ENCODE assay signal across 19 cellular contexts in genomic region chr2:64124571-64124970, GRCh38.
"Had no signal": no experiment of that assay in that cellular context is flagged by ENCODE, and none has a peak within 500 bp of the region (broad histone marks: within the 10 kb centered on the region; RNA-seq: fewer than 3 reads in every experiment).

No MANE protein-coding gene starts in this region.

- ATAC-seq: activated T-helper 17 cell treated with anti-CD3 and anti-CD28 coated beads, Interleukin-2, amount 50 U/mL, for 72 hours; foreskin keratinocyte; right cardiac atrium had no signal

- DNase-seq: activated B cell treated with CpG ODN at 0.5 μM for 24 hours; activated CD4-positive, alpha-beta T cell treated with anti-CD3 and anti-CD28 coated beads for 48 hours; activated CD8-positive, alpha-beta memory T cell treated with anti-CD3 and anti-CD28 coated beads, Interleukin-2, amount 50 U/mL, for 48 hours; activated naive CD4-positive, alpha-beta T cell treated with anti-CD3 and anti-CD28 coated beads for 36 hours; caudate nucleus; foreskin keratinocyte; glutamatergic neuron; nephron progenitor cell; right cardiac atrium; stimulated activated CD4-positive, alpha-beta T cell treated with anti-CD3 and anti-CD28 coated beads, Interleukin-4, amount 100 ng/mL, for 24 hours; stimulated activated naive CD4-positive, alpha-beta T cell; SW 1271; upper lobe of left lung had no signal

- H3K36me3 ChIP-seq: esophagus muscularis mucosa, prostate gland, suprapubic skin, upper lobe of left lung had no signal

- H3K27me3 Mint-ChIP-seq: activated B cell treated with CpG ODN at 0.5 μM for 24 hours; activated T-helper 17 cell treated with anti-CD3 and anti-CD28 coated beads, Interleukin-2, amount 50 U/mL, for 72 hours had no signal

- H3K9me3 Mint-ChIP-seq: activated B cell treated with CpG ODN at 0.5 μM for 24 hours; activated naive CD4-positive, alpha-beta T cell treated with anti-CD3 and anti-CD28 coated beads for 36 hours; activated T-helper 17 cell treated with anti-CD3 and anti-CD28 coated beads, Interleukin-2, amount 50 U/mL, for 72 hours; T-helper 2 cell treated with Interferon-gamma antibody and Interleukin-4, amounts not matched to agents 5 μg/mL and 100 μg/mL, for 36 hours had no signal

- H3K4me3 ChIP-seq: esophagus muscularis mucosa, prostate gland, skin epidermis, suprapubic skin, upper lobe of left lung had no signal

- H3K4me3 Mint-ChIP-seq: activated B cell treated with CpG ODN at 0.5 μM for 24 hours; activated naive CD4-positive, alpha-beta T cell treated with anti-CD3 and anti-CD28 coated beads for 36 hours; activated T-helper 17 cell treated with anti-CD3 and anti-CD28 coated beads, Interleukin-2, amount 50 U/mL, for 72 hours; nephron progenitor cell; T-helper 2 cell treated with Interferon-gamma antibody and Interleukin-4, amounts not matched to agents 5 μg/mL and 100 μg/mL, for 36 hours had no signal

- H3K27ac Mint-ChIP-seq: activated B cell treated with CpG ODN at 0.5 μM for 24 hours; activated naive CD4-positive, alpha-beta T cell treated with anti-CD3 and anti-CD28 coated beads for 36 hours; activated T-helper 17 cell treated with anti-CD3 and anti-CD28 coated beads, Interleukin-2, amount 50 U/mL, for 72 hours; nephron progenitor cell; T-helper 2 cell treated with Interferon-gamma antibody and Interleukin-4, amounts not matched to agents 5 μg/mL and 100 μg/mL, for 36 hours had no signal

- H3K9me3 ChIP-seq: esophagus muscularis mucosa, prostate gland, suprapubic skin, upper lobe of left lung had no signal

- H3K27ac ChIP-seq: esophagus muscularis mucosa, foreskin keratinocyte, prostate gland, suprapubic skin, upper lobe of left lung had no signal

- H3K27me3 ChIP-seq: esophagus muscularis mucosa, foreskin keratinocyte, suprapubic skin, upper lobe of left lung had no signal
